ENCODE assay signal across 2 cellular contexts in the genomic region with DNA sequence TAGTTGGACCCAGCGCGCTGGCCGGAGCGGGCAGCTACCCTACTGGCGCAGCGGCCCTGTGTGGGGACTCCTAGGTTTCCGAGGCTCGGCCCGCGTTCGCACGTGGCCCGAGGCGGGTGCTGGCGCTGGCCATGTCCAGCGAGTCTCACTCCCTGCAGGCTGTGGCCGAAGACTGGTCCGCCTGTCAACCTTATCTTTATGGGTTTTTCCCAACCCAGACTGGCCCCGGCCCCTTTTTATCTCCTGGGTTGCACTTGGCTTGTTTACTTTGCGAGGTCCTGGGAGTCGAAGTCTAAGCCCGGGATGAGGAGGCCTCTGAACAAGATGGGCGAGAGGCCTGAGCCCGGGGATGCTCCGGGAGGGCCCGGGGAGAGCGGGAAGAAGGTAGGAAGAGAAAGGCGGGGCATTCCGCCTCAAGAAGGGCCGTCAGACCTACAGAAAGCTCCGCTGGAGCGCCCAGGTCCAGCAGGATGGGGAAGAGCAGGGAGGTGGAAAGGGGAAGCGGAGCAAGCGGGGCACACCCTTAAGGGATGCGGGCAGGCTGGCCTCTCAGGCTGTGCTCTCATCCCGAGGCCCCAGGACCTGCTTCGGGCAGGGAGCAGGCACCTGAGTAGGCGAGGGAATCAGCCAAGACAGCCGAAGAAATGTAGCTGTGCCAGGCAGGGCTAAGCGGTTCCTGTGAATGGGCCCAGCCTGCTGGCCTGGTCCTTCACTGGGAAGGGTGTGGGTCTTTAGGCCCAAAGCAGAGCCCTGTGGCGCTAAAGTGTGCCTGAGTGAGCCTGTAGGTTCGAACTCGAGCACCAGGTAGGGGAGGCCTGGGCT.
TF ChIP-seq lines count a peak whose summit lies in the region.

No MANE protein-coding gene starts in this region.

TF ChIP-seq in GM23338, 12 proteins besides CTCF, POLR2A, EP300 and RAD21:
- TF ChIP-seq EZH2 (IDR thresholded peaks at IDR 0.05; ENCODE audit: low read depth, unreplicated experiment): peak; percentile 96
- TF ChIP-seq JUNB (IDR thresholded peaks at IDR 0.05; ENCODE audit: unreplicated experiment): no peak
- TF ChIP-seq NANOG (IDR thresholded peaks at IDR 0.05; ENCODE audit: borderline replicate concordance): no peak
TF ChIP-seq in GM23338: peak in this region for 1.

TF ChIP-seq in IMR-90, 13 proteins besides CTCF, POLR2A, EP300 and RAD21:
- TF ChIP-seq RCOR1 (IDR thresholded peaks at IDR 0.05; ENCODE audit: insufficient replicate concordance, low read length): no peak
- TF ChIP-seq MAZ (IDR thresholded peaks at IDR 0.05; ENCODE audit: borderline replicate concordance, low read depth, low read length): no peak
- TF ChIP-seq NFE2L2 (IDR thresholded peaks at IDR 0.05; ENCODE audit: low read depth, low read length): no peak
- TF ChIP-seq MXI1 (IDR thresholded peaks at IDR 0.05; ENCODE audit: borderline replicate concordance, low read depth, low read length): no peak
- TF ChIP-seq ELK1 (IDR thresholded peaks at IDR 0.05; ENCODE audit: borderline replicate concordance, low read depth, low read length): no peak
- no peak for TF ChIP-seq MAFK (IDR thresholded peaks at IDR 0.05; ENCODE audit: low read depth, low read length)
- no peak for TF ChIP-seq SMC3 (IDR thresholded peaks at IDR 0.05; ENCODE audit: low read depth, low read length)
- TF ChIP-seq BHLHE40 (IDR thresholded peaks at IDR 0.05; ENCODE audit: low read depth, low read length): no peak
- TF ChIP-seq, protein P1, sequence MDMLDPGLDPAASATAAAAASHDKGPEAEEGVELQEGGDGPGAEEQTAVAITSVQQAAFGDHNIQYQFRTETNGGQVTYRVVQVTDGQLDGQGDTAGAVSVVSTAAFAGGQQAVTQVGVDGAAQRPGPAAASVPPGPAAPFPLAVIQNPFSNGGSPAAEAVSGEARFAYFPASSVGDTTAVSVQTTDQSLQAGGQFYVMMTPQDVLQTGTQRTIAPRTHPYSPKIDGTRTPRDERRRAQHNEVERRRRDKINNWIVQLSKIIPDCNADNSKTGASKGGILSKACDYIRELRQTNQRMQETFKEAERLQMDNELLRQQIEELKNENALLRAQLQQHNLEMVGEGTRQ (IDR thresholded peaks at IDR 0.05; ENCODE audit: low read depth, low read length): no peak
- TF ChIP-seq CEBPB (IDR thresholded peaks at IDR 0.05; ENCODE audit: low read depth, low read length): no peak
- TF ChIP-seq CHD1 (IDR thresholded peaks at IDR 0.05; ENCODE audit: low read depth, low read length): no peak
- no peak for TF ChIP-seq FOS (IDR thresholded peaks at IDR 0.05; ENCODE audit: low read depth, low read length)
- no peak for TF ChIP-seq RFX5 (IDR thresholded peaks at IDR 0.05; ENCODE audit: low read depth, low read length)
